In genomic region chr4:143773998-143774898, GRCh38 we compare ENCODE assay signal across 8 cellular contexts.
DNase-seq lines count a peak whose midpoint lies in the region; TF ChIP-seq lines count a peak whose summit lies in the region.

No MANE protein-coding gene starts in this region.

- H3K4me2 ChIP-seq in osteoblast (ENCODE audit: insufficient read depth, low read length): no peak overlapping the region

- H3K4me3 ChIP-seq in GM12864 (ENCODE audit: low read depth, low read length) (no peak overlapping the region), HEK293 (ENCODE audit: low read depth, low read length) (no peak overlapping the region), LNCaP clone FGC (ENCODE audit: low read depth, low read length) (no peak overlapping the region), WI38 (ENCODE audit: low read depth, low read length) (no peak overlapping the region), esophagus muscularis mucosa (no peak overlapping the region), osteoblast (ENCODE audit: insufficient read depth, low read length) (no peak overlapping the region)

- CTCF ChIA-PET in HEK293 (lab: Yijun Ruan, JAX): interaction anchor here (0.6 to 1.1 kb wide), 8 partner anchors 11 to 1086 kb away, joined by 3 to 5 read pairs (median 3); no protein-coding TSS in a partner anchor

- WGBS in esophagus muscularis mucosa: 80% methylated on average over 8 of the region's 8 CpGs

- in situ Hi-C loops in ACHN (cut with HindIII; ENCODE audit: low pct_ligation_motif_present, low pct_unique_long_range_greater_than_20kb, low sequenced_read_pairs): no loop called here

- TF ChIP-seq EP300 in esophagus muscularis mucosa (IDR thresholded peaks at IDR 0.05): no peak

- no peaks in the 10 kb centered on the region for H3K9me3 ChIP-seq in HEK293 (ENCODE audit: control insufficient read depth, insufficient read depth, low read depth, low read length)
- peaks cover 0 to 7% (median 3%) of the 10 kb centered on the region in 4 donors for H3K9me3 ChIP-seq in esophagus muscularis mucosa
- H3K9me3 ChIP-seq in osteoblast (ENCODE audit: low read depth, low read length): no peaks in the 10 kb centered on the region

- TF ChIP-seq CTCF in GM12864 (IDR thresholded peaks at IDR 0.05; ENCODE audit: low read depth, low read length, missing control alignments): peak; percentile 86
- 0 out of 2 replicates have a peak, but pooled peaks have one; percentile 17 for TF ChIP-seq CTCF in HEK293 (tag by site-specific recombination; IDR thresholded peaks at IDR 0.05)
- TF ChIP-seq CTCF in LNCaP clone FGC (IDR thresholded peaks at IDR 0.05; ENCODE audit: control insufficient read depth, extremely low read depth, insufficient read depth): peak; percentile 96
- peak; percentile 42 for TF ChIP-seq CTCF in WI38 (IDR thresholded peaks at IDR 0.05; ENCODE audit: low read depth, low read length)
- TF ChIP-seq CTCF in esophagus muscularis mucosa (IDR thresholded peaks at IDR 0.05): peak in 2 of 3 experiments; percentile 27 to 49
- TF ChIP-seq CTCF in osteoblast (IDR thresholded peaks at IDR 0.05; ENCODE audit: extremely low read depth, low read depth, low read length): peak; percentile 66

- no peaks in the 10 kb centered on the region for H3K4me1 ChIP-seq in HEK293 (ENCODE audit: control insufficient read depth, insufficient read depth, low read length)
- H3K4me1 ChIP-seq in esophagus muscularis mucosa: no peaks in the 10 kb centered on the region
- H3K4me1 ChIP-seq in osteoblast (ENCODE audit: insufficient read depth, low read length): no peaks in the 10 kb centered on the region

- TF ChIP-seq POLR2A in esophagus muscularis mucosa (IDR thresholded peaks at IDR 0.05; ENCODE audit: low read depth): no peak

- H4K20me1 ChIP-seq in osteoblast (ENCODE audit: insufficient read depth, low read length): no peaks in the 10 kb centered on the region

- no peak overlapping the region for H2AFZ ChIP-seq in osteoblast (ENCODE audit: low read length)

- intact Hi-C loops in esophagus muscularis mucosa (cut with DNase I): no loop called here

- H3K27ac ChIP-seq in HEK293 (ENCODE audit: extremely low read depth, low read depth, low read length) (no peak overlapping the region), esophagus muscularis mucosa (replicated peaks in 1 of 4) (no peak overlapping the region), osteoblast (ENCODE audit: low read depth, low read length) (no peak overlapping the region)

- H3K27me3 ChIP-seq in esophagus muscularis mucosa (no peaks in the 10 kb centered on the region), osteoblast (ENCODE audit: insufficient read depth, low read length) (no peaks in the 10 kb centered on the region)

- H3K36me3 ChIP-seq in HEK293 (ENCODE audit: control insufficient read depth in 2 of 2, insufficient read depth in 1 of 2, low read length in 2 of 2) (no peaks in the 10 kb centered on the region), esophagus muscularis mucosa (no peaks in the 10 kb centered on the region), osteoblast (ENCODE audit: insufficient read depth, low read length) (no peaks in the 10 kb centered on the region)

- H3K79me2 ChIP-seq in osteoblast (ENCODE audit: insufficient read depth, low read length): no peaks in the 10 kb centered on the region

- POLR2A ChIA-PET in HEK293 (lab: Yijun Ruan, JAX): no interaction called here

- peak; percentile 58 for DNase-seq in ACHN
- peak; percentile 47 for DNase-seq in GM12864 (ENCODE audit: low read depth)
- DNase-seq in LNCaP clone FGC (ENCODE audit: low read depth): peak; percentile 46
- no peak for DNase-seq in esophagus muscularis mucosa (ENCODE audit: extremely low spot score)
- no peak for DNase-seq in osteoblast (ENCODE audit: insufficient read length, low spot score, missing footprints)
- no peak for DNase-seq in NCI-H774 (lab: John Stamatoyannopoulos, UW)

TF ChIP-seq in HEK293, 187 proteins besides CTCF, POLR2A, EP300 and RAD21:
- TF ChIP-seq ZNF654 (tag by site-specific recombination; IDR thresholded peaks at IDR 0.05; ENCODE audit: low read depth): peak; percentile 85
- TF ChIP-seq ATF2 (tag by site-specific recombination; IDR thresholded peaks at IDR 0.05; ENCODE audit: low read depth): peak; percentile 73
- no peak for TF ChIP-seq ZNF175 (tag by site-specific recombination; IDR thresholded peaks at IDR 0.05)
- TF ChIP-seq SP2 (tag by site-specific recombination; IDR thresholded peaks at IDR 0.05): no peak
- TF ChIP-seq ZNF629 (tag by site-specific recombination; IDR thresholded peaks at IDR 0.05): no peak
- TF ChIP-seq ZNF2 (tag by site-specific recombination; IDR thresholded peaks at IDR 0.05): peak; percentile 75
- TF ChIP-seq IKZF3 (tag by site-specific recombination; IDR thresholded peaks at IDR 0.05): no peak
- TF ChIP-seq, protein P1, sequence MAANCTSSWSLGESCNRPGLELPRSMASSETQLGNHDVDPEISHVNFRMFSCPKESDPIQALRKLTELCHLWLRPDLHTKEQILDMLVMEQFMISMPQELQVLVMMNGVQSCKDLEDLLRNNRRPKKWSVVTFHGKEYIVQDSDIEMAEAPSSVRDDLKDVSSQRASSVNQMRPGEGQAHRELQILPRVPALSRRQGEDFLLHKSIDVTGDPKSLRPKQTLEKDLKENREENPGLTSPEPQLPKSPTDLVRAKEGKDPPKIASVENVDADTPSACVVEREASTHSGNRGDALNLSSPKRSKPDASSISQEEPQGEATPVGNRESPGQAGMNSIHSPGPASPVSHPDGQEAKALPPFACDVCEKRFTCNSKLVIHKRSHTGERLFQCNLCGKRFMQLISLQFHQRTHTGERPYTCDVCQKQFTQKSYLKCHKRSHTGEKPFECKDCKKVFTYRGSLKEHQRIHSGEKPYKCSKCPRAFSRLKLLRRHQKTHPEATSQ (tag by site-specific recombination; IDR thresholded peaks at IDR 0.05): no peak

Comparison
In these comparisons a context has a peak if more than half of its experiments do, and no peak if none do; other contexts are left out.
1. DNase-seq: peak in ACHN (single experiment), GM12864 (single experiment) and LNCaP clone FGC (single experiment); none in esophagus muscularis mucosa (single experiment), osteoblast (single experiment) and NCI-H774 (single experiment).
2. CTCF ChIP-seq: peak in every context shown above with its lines; median percentile 96 in LNCaP clone FGC; 86 in GM12864; 66 in osteoblast; 42 in WI38; 38 in esophagus muscularis mucosa; 17 in HEK293.